ENCODE assay signal across 12 cellular contexts in genomic region chr12:112537710-112538396, GRCh38.
DNase-seq lines count a peak whose midpoint lies in the region; ATAC-seq and TF ChIP-seq lines count a peak whose summit lies in the region.
"Had no signal": no experiment of that assay in that cellular context is flagged by ENCODE, and none has a peak within 500 bp of the region (broad histone marks: within the 10 kb centered on the region; RNA-seq: fewer than 3 reads in every experiment).

No MANE protein-coding gene starts in this region.

- H3K27ac Mint-ChIP-seq in effector memory CD8-positive, alpha-beta T cell = peak overlapping the region in 1 of 2 donors; percentile 44
- H3K27ac Mint-ChIP-seq: CD8-positive, alpha-beta T cell had no signal

- peaks cover 0 to 5% of the 10 kb centered on the region in 2 donors for H3K4me1 Mint-ChIP-seq in effector memory CD8-positive, alpha-beta T cell (ENCODE audit: low read depth in 2 of 2)

- H3K36me3 ChIP-seq in BJ (ENCODE audit: control insufficient read depth, insufficient read depth, low read length) (no peaks in the 10 kb centered on the region), SK-N-MC (ENCODE audit: insufficient read depth, low read length) (no peaks in the 10 kb centered on the region)

- no peaks in the 10 kb centered on the region for H3K27me3 ChIP-seq in BJ (ENCODE audit: control insufficient read depth, insufficient read depth, low read length)

- peak; percentile 1 for DNase-seq in BJ (ENCODE audit: low read depth)
- peak; percentile 77 for DNase-seq in HK-2 (ENCODE audit: unreplicated experiment)
- peak; percentile 95 for DNase-seq in SK-N-MC (ENCODE audit: low read depth, low spot score)
- peak; percentile 70 for DNase-seq in iPS-NIHi7 (ENCODE audit: extremely low spot score)
- no peak for DNase-seq in effector memory CD8-positive, alpha-beta T cell
- DNase-seq in pons (ENCODE audit: low spot score) = no peak
- DNase-seq in dermis blood vessel endothelial cell = no peak
- DNase-seq: activated CD4-positive, alpha-beta T cell treated with anti-CD3 and anti-CD28 coated beads, Interleukin-2, amount 50 U/mL, for 4 hours; anterior cingulate cortex; CD8-positive, alpha-beta T cell; NCI-H187 had no signal

- H3K27ac ChIP-seq in SK-N-MC = peak overlapping the region; percentile 100

- H3K9me3 ChIP-seq in SK-N-MC (ENCODE audit: low read depth, low read length) = no peaks in the 10 kb centered on the region

- H3K36me3 Mint-ChIP-seq in effector memory CD8-positive, alpha-beta T cell (ENCODE audit: insufficient read depth) = no peaks in the 10 kb centered on the region
- H3K36me3 Mint-ChIP-seq: CD8-positive, alpha-beta T cell had no signal

- TF ChIP-seq CTCF in BJ (IDR thresholded peaks at IDR 0.05; ENCODE audit: insufficient read depth, low read depth, low read length) = no peak

- H3K9ac ChIP-seq in SK-N-MC (ENCODE audit: insufficient read length) = peak overlapping the region; percentile 74

- H3K4me3 Mint-ChIP-seq in effector memory CD8-positive, alpha-beta T cell = no peak overlapping the region
- H3K4me3 Mint-ChIP-seq: CD8-positive, alpha-beta T cell had no signal

- no peaks in the 10 kb centered on the region for H3K9me3 Mint-ChIP-seq in effector memory CD8-positive, alpha-beta T cell
- H3K9me3 Mint-ChIP-seq: CD8-positive, alpha-beta T cell had no signal

- ATAC-seq in effector memory CD8-positive, alpha-beta T cell (replicated peaks) = no peak
- no peak for ATAC-seq in GM18861 (IDR thresholded peaks at IDR 0.05; ENCODE audit: unreplicated experiment)
- ATAC-seq: CD8-positive, alpha-beta T cell had no signal

- H3K27me3 Mint-ChIP-seq in effector memory CD8-positive, alpha-beta T cell = peaks cover 27 to 31% of the 10 kb centered on the region in 2 donors

- POLR2A ChIA-PET in BJ (lab: Charles Lee) = no interaction called here

- H3K4me3 ChIP-seq in BJ (ENCODE audit: low read depth, low read length) (no peak overlapping the region), SK-N-MC (peak overlapping the region; percentile 50; the same call in 1 of the 2 replicates)

- CTCF ChIA-PET in BJ (lab: Yijun Ruan, JAX) = no interaction called here

Comparison
In these comparisons a context has a peak if more than half of its experiments do, and no peak if none do; other contexts are left out.
1. DNase-seq: peak in BJ (single experiment), HK-2 (single experiment), SK-N-MC (single experiment) and iPS-NIHi7 (single experiment); none in effector memory CD8-positive, alpha-beta T cell (0 of 3), pons (single experiment) and dermis blood vessel endothelial cell (single experiment).